Comparison of ENCODE assay signal across 8 cellular contexts in genomic region chr13:45511310-45512147, GRCh38. TPM values are rescaled to one million over a fixed set of nuclear protein-coding genes. Genes with fewer than 3 reads are reported as not detected.
A peak's percentile ranks its signal among the peaks of the same experiment; 100 is the strongest.
DNase-seq lines count a peak whose midpoint lies in the region; ATAC-seq and TF ChIP-seq lines count a peak whose summit lies in the region.

No MANE protein-coding gene starts in this region.

- H3K36me3 ChIP-seq in Peyer's patch: peaks cover 0 to 78% (median 3%) of the 10 kb centered on the region in 3 donors
- peaks cover 71% of the 10 kb centered on the region for H3K36me3 ChIP-seq in suprapubic skin

- H3K9me3 ChIP-seq in Peyer's patch (no peaks in the 10 kb centered on the region), suprapubic skin (no peaks in the 10 kb centered on the region)

- no peak for ATAC-seq in HG02798 (IDR thresholded peaks at IDR 0.05; ENCODE audit: poor library complexity, unreplicated experiment)

- H3K4me3 ChIP-seq in Peyer's patch: no peak overlapping the region
- no peak overlapping the region for H3K4me3 ChIP-seq in suprapubic skin

- TF ChIP-seq POLR2A in Peyer's patch (IDR thresholded peaks at IDR 0.05) (no peak), suprapubic skin (IDR thresholded peaks at IDR 0.05) (no peak)

- DNase-seq in stimulated activated naive CD4-positive, alpha-beta T cell (lab: John Stamatoyannopoulos, UW): peak in 4 of 6 experiments; percentile 4 to 71 (median 43)
- DNase-seq in stimulated activated naive CD4-positive, alpha-beta T cell treated with Interleukin-2 at 50 U/mL for 16 hours (lab: John Stamatoyannopoulos, UW): no peak
- DNase-seq in Peyer's patch: peak in 1 of 3 donors; percentile 60
- peak in 12 of 61 donors; percentile 1 to 56 (median 4) for DNase-seq in caudate nucleus (lab: John Stamatoyannopoulos, UW)
- DNase-seq in kidney glomerular epithelial cell (lab: John Stamatoyannopoulos, UW): peak; percentile 80
- DNase-seq in suprapubic skin (ENCODE audit: low spot score in 2 of 2): no peak

- TF ChIP-seq CTCF in LNCAP (IDR thresholded peaks at IDR 0.05) (peak; percentile 73), Peyer's patch (IDR thresholded peaks at IDR 0.05) (peak; percentile 80 to 90 (median 90)), suprapubic skin (IDR thresholded peaks at IDR 0.05) (peak; percentile 70 to 83)

- H3K4me1 ChIP-seq in Peyer's patch (no peaks in the 10 kb centered on the region), suprapubic skin (no peaks in the 10 kb centered on the region)

- 66% methylated on average over 3 of the region's 3 CpGs for WGBS in suprapubic skin

- TF ChIP-seq EP300 in suprapubic skin (IDR thresholded peaks at IDR 0.05): no peak

- no peak overlapping the region for H3K27ac ChIP-seq in Peyer's patch
- peak overlapping the region; percentile 49 for H3K27ac ChIP-seq in caudate nucleus (ENCODE audit: low read depth, low read length)
- no peak overlapping the region for H3K27ac ChIP-seq in suprapubic skin

- H3K27me3 ChIP-seq in Peyer's patch (no peaks in the 10 kb centered on the region), suprapubic skin (no peaks in the 10 kb centered on the region)

RNA-seq across cellular contexts. Expression of gene COG3, which starts 46.8 kb away (rescaled TPM):
- total RNA-seq in Peyer's patch (10 to 100 TPM; 48.7 to 84.3 (median 64.0) TPM), suprapubic skin (10 to 100 TPM; 23.8 to 70.5 (median 31.7) TPM)

Comparison
In these comparisons a context has a peak if more than half of its experiments do, and no peak if none do; other contexts are left out.
1. DNase-seq: peak in stimulated activated naive CD4-positive, alpha-beta T cell (4 of 6) and kidney glomerular epithelial cell (single experiment); none in stimulated activated naive CD4-positive, alpha-beta T cell treated with Interleukin-2 at 50 U/mL for 16 hours (single experiment) and suprapubic skin (0 of 2).
2. Peak in every context shown above with its lines, with median percentiles within 50 percentile points of each other: CTCF ChIP-seq.